ENCODE assay signal across 25 cellular contexts in genomic region chr3:102457644-102458043, GRCh38. TPM values are rescaled to one million over a fixed set of nuclear protein-coding genes. Genes with fewer than 3 reads are reported as not detected.
"Had no signal": no experiment of that assay in that cellular context is flagged by ENCODE, and none has a peak within 500 bp of the region (broad histone marks: within the 10 kb centered on the region; RNA-seq: fewer than 3 reads in every experiment).

No MANE protein-coding gene starts in this region.

- H3K27ac ChIP-seq: heart right ventricle, hepatocyte, left ventricle myocardium inferior, ovary, prostate gland, skin epidermis, upper lobe of right lung had no signal

- H3K4me1 Mint-ChIP-seq: mesothelial cell of epicardium; naive B cell; natural killer cell; stimulated activated memory B cell treated with anti-CD40 and anti-IgM and Interleukin-4, amounts not matched to agents 10 μg/mL and 1 μg/mL and 100 μg/mL, for 72 hours; stimulated activated naive CD8-positive, alpha-beta T cell treated with anti-CD3 and anti-CD28 coated beads, Interleukin-15, amount 100 ng/mL, for 72 hours had no signal

- H3K9me3 Mint-ChIP-seq: mesothelial cell of epicardium; naive B cell; natural killer cell; nephron progenitor cell; stimulated activated memory B cell treated with anti-CD40 and anti-IgM and Interleukin-4, amounts not matched to agents 10 μg/mL and 1 μg/mL and 100 μg/mL, for 72 hours; stimulated activated naive CD8-positive, alpha-beta T cell treated with anti-CD3 and anti-CD28 coated beads, Interleukin-15, amount 100 ng/mL, for 72 hours had no signal

- DNase-seq: heart right ventricle; islet precursor cell; left ventricle myocardium inferior; mesendoderm; naive B cell; natural killer cell; nephron progenitor cell; ovary; retina; right cardiac atrium; stimulated activated CD4-positive, alpha-beta T cell treated with anti-CD3 and anti-CD28 coated beads, Interleukin-4, amount 100 ng/mL, for 24 hours; stimulated activated naive CD4-positive, alpha-beta T cell treated with Interleukin-2 at 50 U/mL for 16 hours; stimulated activated naive CD8-positive, alpha-beta T cell treated with anti-CD3 and anti-CD28 coated beads, Interleukin-15, amount 100 ng/mL, for 72 hours; substantia nigra; trophoblast cell; upper lobe of right lung had no signal

- H3K36me3 Mint-ChIP-seq: mesothelial cell of epicardium; naive B cell; natural killer cell; stimulated activated memory B cell treated with anti-CD40 and anti-IgM and Interleukin-4, amounts not matched to agents 10 μg/mL and 1 μg/mL and 100 μg/mL, for 72 hours had no signal

- H3K27ac Mint-ChIP-seq: mesothelial cell of epicardium; naive B cell; natural killer cell; nephron progenitor cell; stimulated activated memory B cell treated with anti-CD40 and anti-IgM and Interleukin-4, amounts not matched to agents 10 μg/mL and 1 μg/mL and 100 μg/mL, for 72 hours; stimulated activated naive CD8-positive, alpha-beta T cell treated with anti-CD3 and anti-CD28 coated beads, Interleukin-15, amount 100 ng/mL, for 72 hours had no signal

- H3K4me3 Mint-ChIP-seq: mesothelial cell of epicardium; naive B cell; natural killer cell; nephron progenitor cell; stimulated activated memory B cell treated with anti-CD40 and anti-IgM and Interleukin-4, amounts not matched to agents 10 μg/mL and 1 μg/mL and 100 μg/mL, for 72 hours; stimulated activated naive CD8-positive, alpha-beta T cell treated with anti-CD3 and anti-CD28 coated beads, Interleukin-15, amount 100 ng/mL, for 72 hours had no signal

RNA-seq across cellular contexts. Expression of gene ZPLD1, which starts 22.8 kb away (rescaled TPM):
- total RNA-seq: heart right ventricle, left ventricle myocardium inferior, lung, mononuclear cell, natural killer cell, omental fat pad, sciatic nerve, upper lobe of right lung had no signal
